36 cellular contexts compared by ENCODE assay signal in genomic region chr10:121783782-121784372, GRCh38.
"Had no signal": no experiment of that assay in that cellular context is flagged by ENCODE, and none has a peak within 500 bp of the region (broad histone marks: within the 10 kb centered on the region; RNA-seq: fewer than 3 reads in every experiment).

No MANE protein-coding gene starts in this region.

- H3K27ac Mint-ChIP-seq: activated B cell treated with CpG ODN at 0.5 μM for 24 hours; activated CD4-positive, alpha-beta memory T cell treated with anti-CD3 and anti-CD28 coated beads for 36 hours; activated CD4-positive, alpha-beta T cell treated with anti-CD3 and anti-CD28 coated beads, Interleukin-2, amount 10 ng/mL, durations not matched to agents 24 days and 14 days; activated CD8-positive, alpha-beta T cell treated with anti-CD3 and anti-CD28 coated beads for 36 hours; activated naive CD4-positive, alpha-beta T cell treated with anti-CD3 and anti-CD28 coated beads, Interleukin-2, amount 10 ng/mL, durations not matched to agents 7 days and 5 days; activated naive CD4-positive, alpha-beta T cell treated with anti-CD3 and anti-CD28 coated beads, Interleukin-2, amount 50 U/mL, for 24 hours; activated naive CD8-positive, alpha-beta T cell; activated naive CD8-positive, alpha-beta T cell treated with anti-CD3 and anti-CD28 coated beads, Interleukin-2, amount 10 ng/mL, durations not matched to agents 7 days and 5 days; activated T-cell treated with anti-CD3 and anti-CD28 coated beads, Interleukin-2, amount 50 U/mL, for 72 hours; activated T-helper 1 cell treated with anti-CD3 and anti-CD28 coated beads, Interleukin-12 subunit alpha, Interleukin-12 subunit beta, Interleukin-2, Interleukin-4 antibody, amounts not matched to agents 30 ng/mL and 10 ng/mL and 1 ng/mL, durations not matched to agents 14 hours and 24 hours and 36 hours; activated T-helper 2 cell treated with anti-CD3 and anti-CD28 coated beads, Interferon-gamma antibody, Interleukin-2, Interleukin-4, amounts not matched to agents 10 μg/mL and 5 μg/mL and 100 μg/mL, durations not matched to agents 14 hours and 24 hours and 36 hours; T-helper 1 cell treated with Interleukin-12 subunit alpha and Interleukin-12 subunit beta and Interleukin-4 antibody, amounts not matched to agents 30 μg/mL and 1 μg/mL, for 36 hours; T-helper 2 cell treated with Interferon-gamma antibody and Interleukin-4, amounts not matched to agents 5 μg/mL and 100 μg/mL, for 36 hours had no signal

- ATAC-seq: activated CD8-positive, alpha-beta T cell treated with anti-CD3 and anti-CD28 coated beads for 36 hours; activated T-cell treated with anti-CD3 and anti-CD28 coated beads, Interleukin-2, amount 50 U/mL, for 4 hours; activated T-cell treated with anti-CD3 and anti-CD28 coated beads, Interleukin-2, amount 50 U/mL, for 72 hours; body of pancreas had no signal

- H3K27me3 ChIP-seq: adrenal gland, body of pancreas, brain microvascular endothelial cell, breast epithelium had no signal

- H3K36me3 ChIP-seq: adrenal gland, brain microvascular endothelial cell, breast epithelium had no signal

- H3K27me3 Mint-ChIP-seq: activated B cell treated with CpG ODN at 0.5 μM for 24 hours; activated CD4-positive, alpha-beta memory T cell treated with anti-CD3 and anti-CD28 coated beads for 36 hours; activated CD4-positive, alpha-beta T cell treated with anti-CD3 and anti-CD28 coated beads, Interleukin-2, amount 10 ng/mL, durations not matched to agents 24 days and 14 days; activated CD8-positive, alpha-beta T cell treated with anti-CD3 and anti-CD28 coated beads for 36 hours; activated naive CD4-positive, alpha-beta T cell treated with anti-CD3 and anti-CD28 coated beads, Interleukin-2, amount 10 ng/mL, durations not matched to agents 7 days and 5 days; activated naive CD4-positive, alpha-beta T cell treated with anti-CD3 and anti-CD28 coated beads, Interleukin-2, amount 50 U/mL, for 24 hours; activated naive CD8-positive, alpha-beta T cell; activated naive CD8-positive, alpha-beta T cell treated with anti-CD3 and anti-CD28 coated beads, Interleukin-2, amount 10 ng/mL, durations not matched to agents 7 days and 5 days had no signal

- H3K4me1 ChIP-seq: adrenal gland, breast epithelium had no signal

- H3K4me3 Mint-ChIP-seq: activated B cell treated with CpG ODN at 0.5 μM for 24 hours; activated CD4-positive, alpha-beta memory T cell treated with anti-CD3 and anti-CD28 coated beads for 36 hours; activated CD4-positive, alpha-beta T cell treated with anti-CD3 and anti-CD28 coated beads, Interleukin-2, amount 10 ng/mL, durations not matched to agents 24 days and 14 days; activated CD8-positive, alpha-beta T cell treated with anti-CD3 and anti-CD28 coated beads for 36 hours; activated naive CD4-positive, alpha-beta T cell treated with anti-CD3 and anti-CD28 coated beads, Interleukin-2, amount 10 ng/mL, durations not matched to agents 7 days and 5 days; activated naive CD4-positive, alpha-beta T cell treated with anti-CD3 and anti-CD28 coated beads, Interleukin-2, amount 50 U/mL, for 24 hours; activated naive CD8-positive, alpha-beta T cell; activated naive CD8-positive, alpha-beta T cell treated with anti-CD3 and anti-CD28 coated beads, Interleukin-2, amount 10 ng/mL, durations not matched to agents 7 days and 5 days; activated T-cell treated with anti-CD3 and anti-CD28 coated beads, Interleukin-2, amount 50 U/mL, for 4 hours; activated T-cell treated with anti-CD3 and anti-CD28 coated beads, Interleukin-2, amount 50 U/mL, for 72 hours; activated T-helper 1 cell treated with anti-CD3 and anti-CD28 coated beads, Interleukin-12 subunit alpha, Interleukin-12 subunit beta, Interleukin-2, Interleukin-4 antibody, amounts not matched to agents 30 ng/mL and 10 ng/mL and 1 ng/mL, durations not matched to agents 14 hours and 24 hours and 36 hours; T-helper 1 cell treated with Interleukin-12 subunit alpha and Interleukin-12 subunit beta and Interleukin-4 antibody, amounts not matched to agents 30 μg/mL and 1 μg/mL, for 36 hours; T-helper 2 cell treated with Interferon-gamma antibody and Interleukin-4, amounts not matched to agents 5 μg/mL and 100 μg/mL, for 36 hours had no signal

- H3K4me3 ChIP-seq: adrenal gland, body of pancreas, breast epithelium had no signal

- H3K4me1 Mint-ChIP-seq: activated B cell treated with CpG ODN at 0.5 μM for 24 hours; activated CD4-positive, alpha-beta T cell treated with anti-CD3 and anti-CD28 coated beads, Interleukin-2, amount 10 ng/mL, durations not matched to agents 24 days and 14 days; activated naive CD4-positive, alpha-beta T cell treated with anti-CD3 and anti-CD28 coated beads, Interleukin-2, amount 10 ng/mL, durations not matched to agents 7 days and 5 days; activated naive CD4-positive, alpha-beta T cell treated with anti-CD3 and anti-CD28 coated beads, Interleukin-2, amount 50 U/mL, for 24 hours; activated naive CD8-positive, alpha-beta T cell treated with anti-CD3 and anti-CD28 coated beads, Interleukin-2, amount 10 ng/mL, durations not matched to agents 7 days and 5 days had no signal

- H3K9me3 ChIP-seq: adrenal gland, body of pancreas, breast epithelium had no signal

- H3K27ac ChIP-seq: adrenal gland, body of pancreas, brain microvascular endothelial cell, breast epithelium, VCaP had no signal

- H3K9me3 Mint-ChIP-seq: activated B cell treated with CpG ODN at 0.5 μM for 24 hours; activated CD4-positive, alpha-beta memory T cell treated with anti-CD3 and anti-CD28 coated beads for 36 hours; activated CD4-positive, alpha-beta T cell treated with anti-CD3 and anti-CD28 coated beads, Interleukin-2, amount 10 ng/mL, durations not matched to agents 24 days and 14 days; activated CD8-positive, alpha-beta T cell treated with anti-CD3 and anti-CD28 coated beads for 36 hours; activated naive CD4-positive, alpha-beta T cell treated with anti-CD3 and anti-CD28 coated beads, Interleukin-2, amount 10 ng/mL, durations not matched to agents 7 days and 5 days; activated naive CD4-positive, alpha-beta T cell treated with anti-CD3 and anti-CD28 coated beads, Interleukin-2, amount 50 U/mL, for 24 hours; activated naive CD8-positive, alpha-beta T cell treated with anti-CD3 and anti-CD28 coated beads, Interleukin-2, amount 10 ng/mL, durations not matched to agents 7 days and 5 days; activated T-cell treated with anti-CD3 and anti-CD28 coated beads, Interleukin-2, amount 50 U/mL, for 4 hours; activated T-cell treated with anti-CD3 and anti-CD28 coated beads, Interleukin-2, amount 50 U/mL, for 72 hours; activated T-helper 1 cell treated with anti-CD3 and anti-CD28 coated beads, Interleukin-12 subunit alpha, Interleukin-12 subunit beta, Interleukin-2, Interleukin-4 antibody, amounts not matched to agents 30 ng/mL and 10 ng/mL and 1 ng/mL, durations not matched to agents 14 hours and 24 hours and 36 hours; activated T-helper 2 cell treated with anti-CD3 and anti-CD28 coated beads, Interferon-gamma antibody, Interleukin-2, Interleukin-4, amounts not matched to agents 10 μg/mL and 5 μg/mL and 100 μg/mL, durations not matched to agents 14 hours and 24 hours and 36 hours; T-helper 1 cell treated with Interleukin-12 subunit alpha and Interleukin-12 subunit beta and Interleukin-4 antibody, amounts not matched to agents 30 μg/mL and 1 μg/mL, for 36 hours; T-helper 2 cell treated with Interferon-gamma antibody and Interleukin-4, amounts not matched to agents 5 μg/mL and 100 μg/mL, for 36 hours had no signal

- DNase-seq: activated B cell treated with CpG ODN at 0.5 μM for 24 hours; activated CD4-positive, alpha-beta memory T cell treated with anti-CD3 and anti-CD28 coated beads for 36 hours; activated CD4-positive, alpha-beta T cell treated with anti-CD3 and anti-CD28 coated beads for 4 hours; activated CD4-positive, alpha-beta T cell treated with anti-CD3 and anti-CD28 coated beads, Interleukin-2, amount 10 ng/mL, durations not matched to agents 24 days and 14 days; activated CD4-positive, alpha-beta T cell treated with anti-CD3 and anti-CD28 coated beads, Interleukin-2, amount 50 U/mL, for 1 hour; activated CD4-positive, alpha-beta T cell treated with anti-CD3 and anti-CD28 coated beads, Interleukin-2, amount 50 U/mL, for 4 hours; activated CD4-positive, CD25-positive, alpha-beta regulatory T cell treated with anti-CD3 and anti-CD28 coated beads, Interleukin-2, amount 50 U/mL, for 72 hours; activated CD8-positive, alpha-beta memory T cell treated with anti-CD3 and anti-CD28 coated beads, Interleukin-2, amount 50 U/mL, for 4 hours; activated CD8-positive, alpha-beta T cell treated with anti-CD3 and anti-CD28 coated beads for 36 hours; activated effector memory CD4-positive, alpha-beta T cell treated with Interleukin-2 at 50 U/mL for 16 hours; activated gamma-delta T cell; activated naive CD4-positive, alpha-beta T cell treated with anti-CD3 and anti-CD28 coated beads, Interleukin-2, amount 10 ng/mL, durations not matched to agents 7 days and 5 days; activated naive CD4-positive, alpha-beta T cell treated with Interleukin-2 at 50 U/mL for 16 hours; activated naive CD8-positive, alpha-beta T cell treated with anti-CD3 and anti-CD28 coated beads, Interleukin-2, amount 10 ng/mL, durations not matched to agents 7 days and 5 days; activated T-cell treated with anti-CD3 and anti-CD28 coated beads for 4 hours; activated T-cell treated with anti-CD3 and anti-CD28 coated beads, Interleukin-2, amount 50 U/mL, for 1 hour; activated T-cell treated with anti-CD3 and anti-CD28 coated beads, Interleukin-2, amount 50 U/mL, for 4 hours; activated T-cell treated with anti-CD3 and anti-CD28 coated beads, Interleukin-2, amount 50 U/mL, for 72 hours; adrenal gland; amniotic stem cell; aorta; body of pancreas; brain microvascular endothelial cell; central memory CD4-positive, alpha-beta T cell; SW 1271; T-helper 1 cell; T-helper 2 cell; T-helper 9 cell had no signal
